In the genomic region with DNA sequence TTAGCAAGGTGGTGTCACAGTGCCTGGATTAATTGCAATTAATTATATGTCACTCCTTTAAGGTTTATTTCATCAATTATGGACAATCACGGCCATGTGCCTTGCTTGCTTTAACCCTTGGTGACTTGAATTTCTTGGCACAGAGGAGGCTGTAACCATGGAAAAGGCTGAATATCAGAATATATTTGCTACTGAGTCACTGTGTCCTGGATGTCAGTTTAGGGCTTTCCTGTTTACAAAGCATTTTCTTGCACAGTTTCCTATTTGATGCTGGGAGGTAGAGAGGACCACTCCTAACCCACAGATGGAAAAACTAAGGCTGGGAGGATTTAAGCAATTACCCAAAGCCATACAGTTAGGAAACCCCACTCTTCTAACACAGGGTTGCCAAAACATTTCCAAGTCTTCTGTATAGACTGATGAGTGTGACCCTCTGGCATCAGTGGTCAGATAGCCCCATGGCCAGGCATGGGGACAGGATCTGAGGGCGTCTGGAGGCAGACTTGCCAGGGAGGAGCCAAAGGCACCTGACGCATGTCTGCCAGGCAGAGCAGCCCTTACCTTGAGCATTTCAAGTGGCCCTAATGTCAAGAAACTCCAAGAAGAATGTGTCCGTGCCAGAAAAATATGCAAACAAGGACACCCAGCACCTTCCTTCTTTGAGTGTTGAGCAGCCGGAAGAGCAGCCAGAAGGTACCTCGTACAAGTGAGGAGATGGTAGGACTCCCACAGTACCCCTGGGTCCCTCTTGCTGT, we compare ENCODE assay signal across 25 cellular contexts. TPM values are rescaled to one million over a fixed set of nuclear protein-coding genes. Genes with fewer than 3 reads are reported as not detected.
DNase-seq lines count a peak whose midpoint lies in the region; ATAC-seq and TF ChIP-seq lines count a peak whose summit lies in the region.
"Had no signal": no experiment of that assay in that cellular context is flagged by ENCODE, and none has a peak within 500 bp of the region (broad histone marks: within the 10 kb centered on the region; RNA-seq: fewer than 3 reads in every experiment).

No MANE protein-coding gene starts in this region.

- H3K9me3 ChIP-seq in BLaER1 = no peaks in the 10 kb centered on the region
- H3K9me3 ChIP-seq: BE2C, SJSA1 had no signal

- no peak overlapping the region for H3K9ac ChIP-seq in BLaER1
- H3K9ac ChIP-seq: KMS-11 had no signal

- H3K4me3 ChIP-seq in BLaER1 (no peak overlapping the region), LNCaP clone FGC (ENCODE audit: low read depth, low read length) (no peak overlapping the region)
- H3K4me3 ChIP-seq: GM23338, SJSA1 had no signal

- H3K27ac ChIP-seq in BLaER1 = peak overlapping the region; percentile 5; the same call in 1 of the 2 replicates
- H3K27ac ChIP-seq: KMS-11, SJSA1 had no signal

- H3K36me3 Mint-ChIP-seq in HFFc6 (ENCODE audit: low read depth) = no peaks in the 10 kb centered on the region
- H3K36me3 Mint-ChIP-seq: CD4-positive, CD25-positive, alpha-beta regulatory T cell; IgD-negative memory B cell had no signal

- peaks cover 71% of the 10 kb centered on the region for H3K27me3 Mint-ChIP-seq in HFFc6 (ENCODE audit: insufficient read depth)

- H3K9me3 Mint-ChIP-seq in HFFc6 = no peaks in the 10 kb centered on the region
- H3K9me3 Mint-ChIP-seq: CD4-positive, CD25-positive, alpha-beta regulatory T cell; GM23338; H9; IgD-negative memory B cell had no signal

- peak overlapping the region; percentile 85; the same call in 1 of the 2 replicates for H3K4me2 ChIP-seq in BLaER1
- H3K4me2 ChIP-seq: GM23338, KMS-11 had no signal

- no peak for ATAC-seq in HG02973 (IDR thresholded peaks at IDR 0.05; ENCODE audit: unreplicated experiment)
- no peak for ATAC-seq in GM21529 (IDR thresholded peaks at IDR 0.05; ENCODE audit: unreplicated experiment)
- ATAC-seq in GM19328 (IDR thresholded peaks at IDR 0.05; ENCODE audit: unreplicated experiment) = no peak
- ATAC-seq: GM23338 had no signal

- H3K27ac Mint-ChIP-seq in HFFc6 = no peak overlapping the region
- H3K27ac Mint-ChIP-seq: CD4-positive, CD25-positive, alpha-beta regulatory T cell; GM23338 had no signal

- H3K27me3 ChIP-seq in BLaER1 = no peaks in the 10 kb centered on the region
- H3K27me3 ChIP-seq: BE2C had no signal

- no peak for TF ChIP-seq CTCF in LNCaP clone FGC (IDR thresholded peaks at IDR 0.05; ENCODE audit: control insufficient read depth, extremely low read depth, insufficient read depth)
- no peak for TF ChIP-seq CTCF in HFFc6 (IDR thresholded peaks at IDR 0.05)

- H3K4me3 Mint-ChIP-seq in HFFc6 = no peak overlapping the region
- H3K4me3 Mint-ChIP-seq: CD4-positive, CD25-positive, alpha-beta regulatory T cell; GM23338; H9 had no signal

- no peaks in the 10 kb centered on the region for H4K20me1 ChIP-seq in BLaER1

- peak; percentile 52 for DNase-seq in LNCaP clone FGC (ENCODE audit: low read depth)
- peak; percentile 73 to 79 for DNase-seq in dermis microvascular lymphatic vessel endothelial cell (ENCODE audit: low read depth in 2 of 2)
- DNase-seq in lung microvascular endothelial cell (ENCODE audit: low read depth in 2 of 2) = peak; percentile 79 to 82
- DNase-seq in HFFc6 = no peak
- DNase-seq: 8988T; ACHN; BE2C; CD4-positive, CD25-positive, alpha-beta regulatory T cell; DMS153; H9; NCI-H1092; NCI-H1436 treated with DMSO at 0.1 percent for 48 hours; NCI-H187 treated with DMSO at 0.1 percent for 48 hours; NCI-H2227 treated with DMSO at 0.1 percent for 48 hours; NCI-H526 treated with DMSO at 0.1 percent for 48 hours; Right ventricle myocardium superior; RPMI8226 had no signal

- H3K4me1 Mint-ChIP-seq in HFFc6 (ENCODE audit: low read depth) = peaks cover 12% of the 10 kb centered on the region
- H3K4me1 Mint-ChIP-seq: CD4-positive, CD25-positive, alpha-beta regulatory T cell had no signal

- H3K36me3 ChIP-seq in BLaER1 = no peaks in the 10 kb centered on the region
- H3K36me3 ChIP-seq: BE2C, SJSA1 had no signal

- H3K4me1 ChIP-seq in BLaER1 = peaks cover 76% of the 10 kb centered on the region
- H3K4me1 ChIP-seq: SJSA1 had no signal

RNA-seq across cellular contexts. Expression of a gene that starts 34.4 kb away (rescaled TPM):
- total RNA-seq in dermis microvascular lymphatic vessel endothelial cell = 1.0 and 1.8 TPM in 2 replicates
- total RNA-seq in lung microvascular endothelial cell = 0.87 and 0.99 TPM in 2 replicates
- not detected for total RNA-seq in HFFc6 (2021; fragmentation: NEBNext Ultra II Directional; extraction: Animal tissue kit (Norgen Biotek cat#: 25700))
- total RNA-seq: SJSA1 had no signal
